1 cellular context compared by ENCODE assay signal in the genomic region with DNA sequence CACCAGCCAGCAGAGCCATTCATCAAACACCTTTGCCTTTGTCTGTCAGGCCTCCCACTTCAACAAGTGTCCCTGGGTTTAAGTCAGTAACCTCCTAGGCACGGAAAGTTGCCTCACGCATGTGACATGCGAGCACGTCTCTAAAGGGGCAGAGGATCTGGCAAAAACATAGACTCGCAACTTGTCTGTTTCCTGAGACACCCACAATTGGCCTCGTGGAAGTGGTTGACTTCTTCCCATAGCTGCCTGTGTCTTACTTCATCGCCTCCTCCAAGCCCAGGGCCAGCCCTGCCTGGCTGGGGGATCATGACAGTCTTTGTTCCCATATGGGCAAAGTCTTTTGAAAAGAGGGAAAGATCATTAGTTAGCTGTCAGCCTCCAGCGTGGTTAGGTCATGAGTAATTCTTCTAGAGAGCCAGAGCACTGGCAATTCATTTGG.
TF ChIP-seq lines count a peak whose summit lies in the region.

No MANE protein-coding gene starts in this region.

TF ChIP-seq in HepG2, 621 proteins besides CTCF, POLR2A, EP300 and RAD21 (continued from another document):
- 0 out of 2 replicates have a peak, but pooled peaks have one; percentile 4 for TF ChIP-seq ZNF746 (CRISPR knock-in tag; IDR thresholded peaks at IDR 0.05)
- 0 out of 2 replicates have a peak, but pooled peaks have one; percentile 4 for TF ChIP-seq ZSCAN29 (CRISPR knock-in tag; conservative IDR thresholded peaks at IDR 0.05)
- TF ChIP-seq ZFP36L1 (CRISPR knock-in tag; IDR thresholded peaks at IDR 0.05) = peak; percentile 1; the same call in 1 of the 2 replicates
- no peak for TF ChIP-seq MEIS2 (CRISPR knock-in tag; IDR thresholded peaks at IDR 0.05)
- 0 out of 2 replicates have a peak, but pooled peaks have one; percentile 18 for TF ChIP-seq RARG (CRISPR knock-in tag; IDR thresholded peaks at IDR 0.05; ENCODE audit: low read depth)
- TF ChIP-seq BHLHE40 (IDR thresholded peaks at IDR 0.05; ENCODE audit: low read length) = no peak
